Comparison of ENCODE assay signal across 14 cellular contexts in genomic region chr2:68464651-68465050, GRCh38. TPM values are rescaled to one million over a fixed set of nuclear protein-coding genes. Genes with fewer than 3 reads are reported as not detected.
A peak's percentile ranks its signal among the peaks of the same experiment; 100 is the strongest.
DNase-seq lines count a peak whose midpoint lies in the region; ATAC-seq and TF ChIP-seq lines count a peak whose summit lies in the region.
"Had no signal": no experiment of that assay in that cellular context is flagged by ENCODE, and none has a peak within 500 bp of the region (broad histone marks: within the 10 kb centered on the region; RNA-seq: fewer than 3 reads in every experiment).

No MANE protein-coding gene starts in this region.

- H3K27me3 ChIP-seq in mammary epithelial cell (ENCODE audit: insufficient read depth, low read length), result no peaks in the 10 kb centered on the region
- H3K27me3 ChIP-seq in breast epithelium, result no peaks in the 10 kb centered on the region
- no peaks in the 10 kb centered on the region for H3K27me3 ChIP-seq in aorta (ENCODE audit: control insufficient read depth in 1 of 2, insufficient read depth in 2 of 2, low read length in 1 of 2)
- no peaks in the 10 kb centered on the region for H3K27me3 ChIP-seq in BE2C

- BruUV-seq in mammary epithelial cell (replicated peaks; lab: Mats Ljungman, UMichigan), result no TSS peak

- in situ Hi-C loops in mammary epithelial cell (cut with MboI; ENCODE audit: low sequenced_read_pairs in 2 of 2), result loop anchor here in 1 of 2 donors (5.0 to 10.0 kb wide), 2 partner anchors 243 to 460 kb away; no protein-coding TSS in a partner anchor

- no peaks in the 10 kb centered on the region for H4K20me1 ChIP-seq in mammary epithelial cell (ENCODE audit: insufficient read depth, low read length)

- CTCF ChIA-PET in mammary epithelial cell (lab: Charles Lee; ENCODE audit: low non-redundant PET), result interaction anchor here (2.0 kb wide), 1 partner anchor 182 kb away, joined by 8 read pairs; no protein-coding TSS in a partner anchor
- CTCF ChIA-PET in activated CD8-positive, alpha-beta T cell treated with anti-CD3 and anti-CD28 coated beads, Interleukin-2, amount 10 ng/mL, durations not matched to agents 7 days and 5 days (lab: Charles Lee), result interaction anchor here (0.8 to 7.0 kb wide), 20 partner anchors 9 to 461 kb away, joined by 3 to 113 read pairs (median 18); no protein-coding TSS in a partner anchor

- intact Hi-C loops in mammary epithelial cell (cut with micrococcal nuclease) (loop anchor here (10.0 kb wide), 1 partner anchor 360 kb away; no protein-coding TSS in a partner anchor), breast epithelium (cut with DNase I; ENCODE audit: low total_unique reads) (no loop called here), aorta (cut with DNase I) (loop anchor here (5.0 kb wide), 3 partner anchors 243 to 453 kb away; no protein-coding TSS in a partner anchor)

- H3K36me3 ChIP-seq in mammary epithelial cell (ENCODE audit: insufficient read depth, low read length) (no peaks in the 10 kb centered on the region), breast epithelium (no peaks in the 10 kb centered on the region), aorta (ENCODE audit: control insufficient read depth in 1 of 2, insufficient read depth in 2 of 2, low read length in 1 of 2) (no peaks in the 10 kb centered on the region), BE2C (no peaks in the 10 kb centered on the region)

- H3K9me3 ChIP-seq in mammary epithelial cell (replicated peaks; ENCODE audit: insufficient read depth, low read length) (no peaks in the 10 kb centered on the region), breast epithelium (no peaks in the 10 kb centered on the region), aorta (ENCODE audit: control insufficient read depth, low read length) (no peaks in the 10 kb centered on the region), BE2C (no peaks in the 10 kb centered on the region)
- H3K9me3 ChIP-seq: A549 had no signal

- peak; percentile 3 for ATAC-seq in activated T-helper 17 cell treated with anti-CD3 and anti-CD28 coated beads, Interleukin-2, amount 50 U/mL, for 72 hours (replicated peaks)
- ATAC-seq in memory B cell (ENCODE audit: low read depth) (no peak), aorta (ENCODE audit: low FRiP score) (no peak)
- ATAC-seq in activated CD8-positive, alpha-beta T cell treated with anti-CD3 and anti-CD28 coated beads, Interleukin-2, amount 10 ng/mL, durations not matched to agents 7 days and 5 days, result no peak
- ATAC-seq: A549, HCT116 had no signal

- no peaks in the 10 kb centered on the region for H3K27me3 Mint-ChIP-seq in activated T-helper 17 cell treated with anti-CD3 and anti-CD28 coated beads, Interleukin-2, amount 50 U/mL, for 72 hours
- no peaks in the 10 kb centered on the region for H3K27me3 Mint-ChIP-seq in memory B cell
- H3K27me3 Mint-ChIP-seq in activated CD8-positive, alpha-beta T cell treated with anti-CD3 and anti-CD28 coated beads, Interleukin-2, amount 10 ng/mL, durations not matched to agents 7 days and 5 days (ENCODE audit: low read depth), result no peaks in the 10 kb centered on the region

- 75% methylated on average over 5 of the region's 5 CpGs for WGBS in mammary epithelial cell (ENCODE audit: low coverage, missing lambda C conversion rate)
- WGBS in aorta, 2 donors, result 96% methylated on average over 5 of the region's 5 CpGs

- no peaks in the 10 kb centered on the region for H3K9me3 Mint-ChIP-seq in activated T-helper 17 cell treated with anti-CD3 and anti-CD28 coated beads, Interleukin-2, amount 50 U/mL, for 72 hours
- H3K9me3 Mint-ChIP-seq in memory B cell, result no peaks in the 10 kb centered on the region
- H3K9me3 Mint-ChIP-seq in activated CD8-positive, alpha-beta T cell treated with anti-CD3 and anti-CD28 coated beads, Interleukin-2, amount 10 ng/mL, durations not matched to agents 7 days and 5 days (ENCODE audit: insufficient read depth), result no peaks in the 10 kb centered on the region

- no peak overlapping the region for H3K9ac ChIP-seq in mammary epithelial cell (ENCODE audit: insufficient read depth, low read length)

- peaks cover 27% of the 10 kb centered on the region for H3K4me1 Mint-ChIP-seq in activated T-helper 17 cell treated with anti-CD3 and anti-CD28 coated beads, Interleukin-2, amount 50 U/mL, for 72 hours
- peaks cover 19% of the 10 kb centered on the region for H3K4me1 Mint-ChIP-seq in memory B cell
- H3K4me1 Mint-ChIP-seq in activated CD8-positive, alpha-beta T cell treated with anti-CD3 and anti-CD28 coated beads, Interleukin-2, amount 10 ng/mL, durations not matched to agents 7 days and 5 days (ENCODE audit: low read depth), result peaks cover 31% of the 10 kb centered on the region

- H3K27ac ChIP-seq in mammary epithelial cell (ENCODE audit: insufficient read depth, low read depth, low read length) (peak overlapping the region; percentile 36), breast epithelium (no peak overlapping the region), aorta (ENCODE audit: low read depth in 1 of 2, low read length in 2 of 2) (no peak overlapping the region)
- H3K27ac ChIP-seq: A549 had no signal

- peaks cover 17% of the 10 kb centered on the region for H3K79me2 ChIP-seq in mammary epithelial cell (ENCODE audit: insufficient read depth, low read length)

- TF ChIP-seq CTCF in mammary epithelial cell (conservative IDR thresholded peaks at IDR 0.05 in 1 of 2, IDR thresholded peaks at IDR 0.05 in 1 of 2; ENCODE audit: extremely low read depth in 1 of 2, insufficient read depth in 1 of 2, low read depth in 1 of 2, low read length in 2 of 2) (no peak), breast epithelium (IDR thresholded peaks at IDR 0.05) (no peak), BE2C (IDR thresholded peaks at IDR 0.05; ENCODE audit: low read depth, low read length) (no peak)

- H3K4me1 ChIP-seq in mammary epithelial cell (ENCODE audit: insufficient read depth, low read length) (peaks cover 25% of the 10 kb centered on the region), breast epithelium (peaks cover 0 to 7% of the 10 kb centered on the region in 2 donors), aorta (ENCODE audit: control insufficient read depth in 1 of 2, insufficient read depth in 2 of 2, low read length in 2 of 2) (no peaks in the 10 kb centered on the region), BE2C (no peaks in the 10 kb centered on the region)

- H3K36me3 Mint-ChIP-seq in activated T-helper 17 cell treated with anti-CD3 and anti-CD28 coated beads, Interleukin-2, amount 50 U/mL, for 72 hours (ENCODE audit: low read depth), result peaks cover 17% of the 10 kb centered on the region
- H3K36me3 Mint-ChIP-seq in memory B cell, result peaks cover 2% of the 10 kb centered on the region
- H3K36me3 Mint-ChIP-seq in activated CD8-positive, alpha-beta T cell treated with anti-CD3 and anti-CD28 coated beads, Interleukin-2, amount 10 ng/mL, durations not matched to agents 7 days and 5 days (ENCODE audit: low read depth), result peaks cover 7% of the 10 kb centered on the region

- no peak for TF ChIP-seq POLR2A in breast epithelium (IDR thresholded peaks at IDR 0.05)

- H3K4me3 Mint-ChIP-seq in activated T-helper 17 cell treated with anti-CD3 and anti-CD28 coated beads, Interleukin-2, amount 50 U/mL, for 72 hours, result peak overlapping the region; percentile 99
- no peak overlapping the region for H3K4me3 Mint-ChIP-seq in memory B cell
- H3K4me3 Mint-ChIP-seq in activated CD8-positive, alpha-beta T cell treated with anti-CD3 and anti-CD28 coated beads, Interleukin-2, amount 10 ng/mL, durations not matched to agents 7 days and 5 days, result no peak overlapping the region

- H2AFZ ChIP-seq in mammary epithelial cell (ENCODE audit: low read depth, low read length), result no peak overlapping the region

- peak overlapping the region; percentile 9 for H3K4me2 ChIP-seq in mammary epithelial cell (ENCODE audit: insufficient read depth, low read depth, low read length)
- H3K4me2 ChIP-seq: A549 had no signal

- dilution Hi-C loops in mammary epithelial cell (cut with HindIII; ENCODE audit: low sequenced_read_pairs), result no loop called here

- H3K4me3 ChIP-seq in mammary epithelial cell (replicated peaks in 1 of 3; ENCODE audit: insufficient read depth in 1 of 3, low read depth in 2 of 3, low read length in 3 of 3), result no peak overlapping the region
- H3K4me3 ChIP-seq in breast epithelium, result no peak overlapping the region
- no peak overlapping the region for H3K4me3 ChIP-seq in aorta (ENCODE audit: low read length in 2 of 2)
- no peak overlapping the region for H3K4me3 ChIP-seq in BE2C (ENCODE audit: low read depth, low read length)
- H3K4me3 ChIP-seq: A549 had no signal

- no peak for DNase-seq in mammary epithelial cell
- no peak for DNase-seq in breast epithelium (ENCODE audit: low spot score in 2 of 2)
- no peak for DNase-seq in memory B cell (ENCODE audit: low spot score in 2 of 2)
- DNase-seq in aorta, result no peak
- DNase-seq in AML-193 (lab: John Stamatoyannopoulos, UW), result no peak
- DNase-seq in activated CD8-positive, alpha-beta T cell treated with anti-CD3 and anti-CD28 coated beads, Interleukin-2, amount 10 ng/mL, durations not matched to agents 7 days and 5 days, result no peak
- no peak for DNase-seq in BE2C
- DNase-seq: GF-D8, NCI-H1105, NCI-H187, NCI-H82 had no signal

- no peak overlapping the region for H3K27ac Mint-ChIP-seq in activated T-helper 17 cell treated with anti-CD3 and anti-CD28 coated beads, Interleukin-2, amount 50 U/mL, for 72 hours
- peak overlapping the region; percentile 33 for H3K27ac Mint-ChIP-seq in memory B cell
- H3K27ac Mint-ChIP-seq in activated CD8-positive, alpha-beta T cell treated with anti-CD3 and anti-CD28 coated beads, Interleukin-2, amount 10 ng/mL, durations not matched to agents 7 days and 5 days, result no peak overlapping the region

- POLR2A ChIA-PET in activated CD8-positive, alpha-beta T cell treated with anti-CD3 and anti-CD28 coated beads, Interleukin-2, amount 10 ng/mL, durations not matched to agents 7 days and 5 days (lab: Charles Lee), result interaction anchor here (0.6 to 0.7 kb wide), 2 partner anchors 201 to 245 kb away, joined by 3 to 4 read pairs; no protein-coding TSS in a partner anchor

RNA-seq across cellular contexts. Expression of gene FBXO48, which starts 2.4 kb away (rescaled TPM):
- 1 to 10 TPM; 1.3 to 1.6 TPM for total RNA-seq in mammary epithelial cell
- polyA plus RNA-seq in mammary epithelial cell, result 0.78 TPM
- 3.0 TPM for polyA minus RNA-seq in mammary epithelial cell
- total RNA-seq in breast epithelium, result 1 to 10 TPM in 2 of 3 donors, under 1 TPM in 1; 0.98 to 1.6 (median 1.1) TPM
- total RNA-seq in activated T-helper 17 cell treated with anti-CD3 and anti-CD28 coated beads, Interleukin-2, amount 50 U/mL, for 72 hours, result 1 to 10 TPM; 2.0 to 2.3 TPM
- total RNA-seq in aorta, result 1 to 10 TPM; 1.0 to 1.5 TPM
- polyA plus RNA-seq in aorta, result 1 to 10 TPM in 1 of 2 donors, under 1 TPM in 1; 0.43 to 1.1 TPM
- 1 to 10 TPM; 2.4 to 2.6 TPM for total RNA-seq in activated CD8-positive, alpha-beta T cell treated with anti-CD3 and anti-CD28 coated beads, Interleukin-2, amount 10 ng/mL, durations not matched to agents 7 days and 5 days
- not detected for polyA plus RNA-seq in BE2C (2012; ENCODE audit: insufficient read depth, insufficient read length, low read depth)

RNA-seq across cellular contexts. Expression of gene APLF, which starts 2.7 kb away (rescaled TPM):
- total RNA-seq in mammary epithelial cell (1 to 10 TPM; 3.7 to 4.8 TPM), breast epithelium (10 to 100 TPM in 2 of 3 donors, 1 to 10 TPM in 1; 8.5 to 14.5 (median 13.4) TPM), aorta (1 to 10 TPM; 7.9 to 8.7 TPM)
- polyA plus RNA-seq in mammary epithelial cell (0.97 TPM), aorta (1 to 10 TPM; 1.3 TPM)
- 6.1 TPM for polyA minus RNA-seq in mammary epithelial cell
- total RNA-seq in activated T-helper 17 cell treated with anti-CD3 and anti-CD28 coated beads, Interleukin-2, amount 50 U/mL, for 72 hours, result 1 to 10 TPM; 1.4 to 3.5 TPM
- 1 to 10 TPM; 2.2 to 2.6 TPM for total RNA-seq in activated CD8-positive, alpha-beta T cell treated with anti-CD3 and anti-CD28 coated beads, Interleukin-2, amount 10 ng/mL, durations not matched to agents 7 days and 5 days
- polyA plus RNA-seq in BE2C (2012; ENCODE audit: insufficient read depth, insufficient read length, low read depth), result 0.36 TPM
